ENCODE assay signal across 7 cellular contexts in genomic region chr3:141862279-141862816, GRCh38.
"Had no signal": no experiment of that assay in that cellular context is flagged by ENCODE, and none has a peak within 500 bp of the region (broad histone marks: within the 10 kb centered on the region; RNA-seq: fewer than 3 reads in every experiment).

No MANE protein-coding gene starts in this region.

- H3K9me3 Mint-ChIP-seq: IgD-negative memory B cell had no signal

- ATAC-seq: HepG2 had no signal

- H3K36me3 Mint-ChIP-seq: IgD-negative memory B cell had no signal

- DNase-seq: IMR-90, KBM-7, KG1 had no signal

- H3K27ac Mint-ChIP-seq: IgD-negative memory B cell had no signal

- H3K4me3 Mint-ChIP-seq: IgD-negative memory B cell had no signal

- FAIRE-seq: HepG2, HTR-8/SVneo had no signal

- H3K27ac ChIP-seq: HL-60 had no signal
